ENCODE assay signal across 26 cellular contexts in genomic region chrX:9326369-9326768, GRCh38.
"Had no signal": no experiment of that assay in that cellular context is flagged by ENCODE, and none has a peak within 500 bp of the region (broad histone marks: within the 10 kb centered on the region; RNA-seq: fewer than 3 reads in every experiment).

No MANE protein-coding gene starts in this region.

- H3K4me3 ChIP-seq: body of pancreas, gastroesophageal sphincter, left lung, lower lobe of right lung, mucosa of descending colon, spleen, suprapubic skin, tibial artery had no signal

- H3K27ac ChIP-seq: body of pancreas, gastroesophageal sphincter, left lung, lower lobe of right lung, spleen, suprapubic skin, tibial artery had no signal

- ATAC-seq: activated T-cell treated with anti-CD3 and anti-CD28 coated beads, Interleukin-2, amount 50 U/mL, for 4 hours; activated T-helper 17 cell treated with anti-CD3 and anti-CD28 coated beads, Interleukin-2, amount 50 U/mL, for 72 hours; body of pancreas; gastroesophageal sphincter; left lung; lower lobe of right lung; mucosa of descending colon; natural killer cell treated with Interleukin-12 subunit alpha and Interleukin-12 subunit beta and Interleukin-15 and Interleukin-18, amount 100 ng/mL, for 72 hours; right cardiac atrium; WTC11 had no signal

- H3K9me3 ChIP-seq: body of pancreas, gastroesophageal sphincter, left lung, lower lobe of right lung, mucosa of descending colon, spleen, suprapubic skin, tibial artery had no signal

- DNase-seq: activated CD4-positive, alpha-beta memory T cell treated with anti-CD3 and anti-CD28 coated beads, Interleukin-2, amount 10 ng/mL, durations not matched to agents 7 days and 5 days; activated CD4-positive, alpha-beta T cell treated with anti-CD3 and anti-CD28 coated beads for 1 hour; activated CD4-positive, alpha-beta T cell treated with anti-CD3 and anti-CD28 coated beads, Interleukin-2, amount 10 ng/mL, durations not matched to agents 7 days and 5 days; activated gamma-delta T cell treated with Interleukin-2 at 50 U/mL for 16 hours; activated naive CD4-positive, alpha-beta T cell treated with anti-CD3 and anti-CD28 coated beads, Interleukin-2, amount 50 U/mL, for 16 hours; activated T-cell treated with anti-CD3 and anti-CD28 coated beads, Interleukin-2, amount 50 U/mL, for 4 hours; body of pancreas; dermis blood vessel endothelial cell; effector CD4-positive, alpha-beta T cell; head of caudate nucleus; hippocampal formation; immature natural killer cell; left lung; lower lobe of right lung; mucosa of descending colon; posterior cingulate gyrus; right cardiac atrium; spleen; stimulated activated naive CD4-positive, alpha-beta T cell; T-helper 2 cell; tibial artery had no signal

- H3K27me3 ChIP-seq: body of pancreas, gastroesophageal sphincter, left lung, spleen, suprapubic skin, tibial artery had no signal

- H3K36me3 ChIP-seq: gastroesophageal sphincter, left lung, lower lobe of right lung, spleen, suprapubic skin, tibial artery had no signal

- H3K4me1 ChIP-seq: gastroesophageal sphincter, left lung, lower lobe of right lung, spleen, suprapubic skin had no signal
